ENCODE assay signal across 8 cellular contexts in genomic region chr7:27901028-27901760, GRCh38.
DNase-seq lines count a peak whose midpoint lies in the region; ATAC-seq, FAIRE-seq and TF ChIP-seq lines count a peak whose summit lies in the region.

No MANE protein-coding gene starts in this region.

- no peaks in the 10 kb centered on the region for H3K36me3 ChIP-seq in Peyer's patch
- H3K36me3 ChIP-seq in endothelial cell of umbilical vein (ENCODE audit: control insufficient read depth in 2 of 2, extremely low read depth in 1 of 2, insufficient read depth in 2 of 2, low read length in 2 of 2): no peaks in the 10 kb centered on the region
- no peaks in the 10 kb centered on the region for H3K36me3 ChIP-seq in skeletal muscle tissue (ENCODE audit: control insufficient read depth in 3 of 3, insufficient read depth in 3 of 3, low read length in 3 of 3)

- no TSS peak for BruUV-seq in endothelial cell of umbilical vein (replicated peaks; lab: Mats Ljungman, UMichigan)

- TF ChIP-seq POLR2A in Peyer's patch (IDR thresholded peaks at IDR 0.05): no peak
- TF ChIP-seq POLR2A in endothelial cell of umbilical vein (IDR thresholded peaks at IDR 0.05; ENCODE audit: low read depth, low read length): no peak

- ATAC-seq in HG02943 (IDR thresholded peaks at IDR 0.05; ENCODE audit: low read depth, unreplicated experiment): peak; percentile 69

- peak overlapping the region; percentile 81 for H3K9ac ChIP-seq in endothelial cell of umbilical vein (replicated peaks; ENCODE audit: extremely low read depth, insufficient read depth, low read length)
- peak overlapping the region in 1 of 3 donors; percentile 36 for H3K9ac ChIP-seq in skeletal muscle tissue (ENCODE audit: low read depth in 1 of 3, low read length in 3 of 3)

- DNase-seq in stimulated activated CD4-positive, alpha-beta T cell treated with anti-CD3 and anti-CD28 coated beads, Interleukin-1b, Interleukin-23, amount 100 ng/mL, for 48 hours: peak; percentile 15
- no peak for DNase-seq in stimulated activated CD4-positive, alpha-beta T cell treated with anti-CD3 and anti-CD28 coated beads, Interleukin-2, amount 100 ng/mL, for 48 hours
- DNase-seq in Peyer's patch (peak in 1 of 3 donors; percentile 35), endothelial cell of umbilical vein (ENCODE audit: low read depth, low spot score) (peak; percentile 61), DMS53 (lab: John Stamatoyannopoulos, UW) (no peak), superior temporal gyrus (ENCODE audit: extremely low spot score) (no peak)

- peaks cover 0 to 16% (median 1%) of the 10 kb centered on the region in 4 donors for H3K4me1 ChIP-seq in Peyer's patch
- H3K4me1 ChIP-seq in endothelial cell of umbilical vein (ENCODE audit: control insufficient read depth, extremely low read depth, insufficient read depth, low read length): peaks cover 10% of the 10 kb centered on the region
- H3K4me1 ChIP-seq in skeletal muscle tissue (ENCODE audit: control insufficient read depth in 3 of 3, insufficient read depth in 3 of 3, low read length in 3 of 3): peaks cover 3 to 10% (median 5%) of the 10 kb centered on the region in 3 donors

- peak overlapping the region; percentile 84 for H2AFZ ChIP-seq in endothelial cell of umbilical vein (ENCODE audit: low read depth, low read length)

- POLR2A ChIA-PET in endothelial cell of umbilical vein (lab: Charles Lee): no interaction called here

- CTCF ChIA-PET in endothelial cell of umbilical vein (lab: Charles Lee): interaction anchor here (1.1 kb wide), 1 partner anchor 18 kb away, joined by 3 read pairs; no protein-coding TSS in a partner anchor

- no peaks in the 10 kb centered on the region for H3K79me2 ChIP-seq in endothelial cell of umbilical vein (ENCODE audit: control insufficient read depth, insufficient read depth, low read length)

- intact Hi-C loops in endothelial cell of umbilical vein (cut with micrococcal nuclease): loop anchor here (2.0 kb wide), 1 partner anchor 18 kb away; no protein-coding TSS in a partner anchor

- H3K4me3 ChIP-seq in Peyer's patch (peak overlapping the region in 1 of 4 donors; percentile 25), endothelial cell of umbilical vein (replicated peaks in 1 of 3; ENCODE audit: insufficient read depth in 1 of 3, low read depth in 1 of 3, low read length in 3 of 3) (peak overlapping the region in 1 of 3 experiments; percentile 69), skeletal muscle tissue (ENCODE audit: low read length in 3 of 3) (peak overlapping the region in 2 of 3 donors; percentile 15 to 54)

- H3K9me1 ChIP-seq in endothelial cell of umbilical vein (replicated peaks; ENCODE audit: control insufficient read depth, extremely low read depth, insufficient read depth, low read length): no peaks in the 10 kb centered on the region

- peak; percentile 43 for FAIRE-seq in endothelial cell of umbilical vein (lab: Jason Lieb, UNC)

- H3K9me3 ChIP-seq in Peyer's patch (no peaks in the 10 kb centered on the region), endothelial cell of umbilical vein (replicated peaks; ENCODE audit: control insufficient read depth, insufficient read depth, low read length) (no peaks in the 10 kb centered on the region), skeletal muscle tissue (ENCODE audit: control insufficient read depth in 3 of 3, low read length in 3 of 3) (no peaks in the 10 kb centered on the region)

- H3K4me2 ChIP-seq in endothelial cell of umbilical vein (ENCODE audit: insufficient read depth, low read length): peak overlapping the region; percentile 97

- no peak for TF ChIP-seq CTCF in Peyer's patch (IDR thresholded peaks at IDR 0.05)
- no peak for TF ChIP-seq CTCF in endothelial cell of umbilical vein (IDR thresholded peaks at IDR 0.05; ENCODE audit: extremely low read depth in 1 of 2, insufficient read depth in 1 of 2, low read depth in 1 of 2, low read length in 2 of 2)

- H3K27ac ChIP-seq in Peyer's patch (peak overlapping the region; percentile 2 to 59 (median 50)), endothelial cell of umbilical vein (ENCODE audit: insufficient read depth, low read depth, low read length) (peak overlapping the region; percentile 33), skeletal muscle tissue (ENCODE audit: low read depth, low read length) (peak overlapping the region; percentile 50)

- H4K20me1 ChIP-seq in endothelial cell of umbilical vein (replicated peaks; ENCODE audit: control insufficient read depth, extremely low read depth, insufficient read depth, low read length): no peaks in the 10 kb centered on the region

- dilution Hi-C loops in endothelial cell of umbilical vein (cut with MboI; ENCODE audit: extremely low pct_ligation_motif_present, low sequenced_read_pairs): no loop called here

- no peaks in the 10 kb centered on the region for H3K27me3 ChIP-seq in Peyer's patch
- H3K27me3 ChIP-seq in endothelial cell of umbilical vein (ENCODE audit: control insufficient read depth in 2 of 2, insufficient read depth in 2 of 2, low read length in 2 of 2): no peaks in the 10 kb centered on the region
- H3K27me3 ChIP-seq in skeletal muscle tissue (ENCODE audit: control insufficient read depth in 3 of 3, insufficient read depth in 3 of 3, low read length in 3 of 3): no peaks in the 10 kb centered on the region

TF ChIP-seq in endothelial cell of umbilical vein, 7 proteins besides CTCF, POLR2A, EP300 and RAD21:
- no peak for TF ChIP-seq MYC (IDR thresholded peaks at IDR 0.05; ENCODE audit: low read depth, low read length)

Comparison
In these comparisons a context has a peak if more than half of its experiments do, and no peak if none do; other contexts are left out.
1. DNase-seq: peak in stimulated activated CD4-positive, alpha-beta T cell treated with anti-CD3 and anti-CD28 coated beads, Interleukin-1b, Interleukin-23, amount 100 ng/mL, for 48 hours (single experiment) and endothelial cell of umbilical vein (single experiment); none in stimulated activated CD4-positive, alpha-beta T cell treated with anti-CD3 and anti-CD28 coated beads, Interleukin-2, amount 100 ng/mL, for 48 hours (0 of 2), DMS53 (single experiment) and superior temporal gyrus (single experiment).
2. Peak in every context shown above with its lines, with median percentiles within 50 percentile points of each other: H3K27ac ChIP-seq.